1 cellular context compared by ENCODE assay signal in genomic region chr7:1897861-1898627, GRCh38.
TF ChIP-seq lines count a peak whose summit lies in the region.

No MANE protein-coding gene starts in this region.

TF ChIP-seq in IMR-90, 13 proteins besides CTCF, POLR2A, EP300 and RAD21 (continued from another document):
- TF ChIP-seq CEBPB (IDR thresholded peaks at IDR 0.05; ENCODE audit: low read depth, low read length), result no peak
- no peak for TF ChIP-seq MAZ (IDR thresholded peaks at IDR 0.05; ENCODE audit: borderline replicate concordance, low read depth, low read length)
